ENCODE assay signal across 16 cellular contexts in the genomic region with DNA sequence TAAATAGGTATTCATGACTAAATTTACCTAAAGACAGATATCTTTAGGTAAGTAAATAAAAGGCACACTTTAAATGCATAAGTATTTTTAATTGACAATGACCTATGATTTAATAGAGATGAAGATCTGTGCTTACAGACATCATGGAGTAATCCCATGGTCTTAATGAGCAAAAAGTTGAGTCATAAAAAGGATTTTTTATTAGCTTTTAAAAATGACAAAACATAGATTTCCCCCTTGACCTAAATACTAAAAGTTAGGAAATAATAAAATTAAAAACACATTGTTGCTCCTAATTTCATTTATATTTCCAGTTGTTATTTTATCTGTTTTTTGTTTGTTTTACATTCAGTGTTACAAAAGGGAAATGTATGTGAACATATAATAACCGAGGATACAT.
DNase-seq lines count a peak whose midpoint lies in the region; ATAC-seq and TF ChIP-seq lines count a peak whose summit lies in the region.
"Had no signal": no experiment of that assay in that cellular context is flagged by ENCODE, and none has a peak within 500 bp of the region (broad histone marks: within the 10 kb centered on the region; RNA-seq: fewer than 3 reads in every experiment).

No MANE protein-coding gene starts in this region.

- H3K27me3 Mint-ChIP-seq in activated T-cell treated with anti-CD3 and anti-CD28 coated beads, Interleukin-2, amount 50 U/mL, for 24 hours, result no peaks in the 10 kb centered on the region
- H3K27me3 Mint-ChIP-seq: CD4-positive, alpha-beta T cell; IgD-negative memory B cell had no signal

- POLR2A ChIA-PET in HEK293 (lab: Yijun Ruan, JAX), result no interaction called here

- CTCF ChIA-PET in HEK293 (lab: Yijun Ruan, JAX), result interaction anchor here (0.6 to 0.7 kb wide), 2 partner anchors 102 to 675 kb away, joined by 3 read pairs; no protein-coding TSS in a partner anchor

- DNase-seq in AG10803 (ENCODE audit: low read depth) (peak; percentile 16), fibroblast of mammary gland (ENCODE audit: low read depth) (peak; percentile 38)
- DNase-seq in activated CD4-positive, alpha-beta T cell treated with anti-CD3 and anti-CD28 coated beads for 1 hour, result no peak
- DNase-seq in activated T-cell treated with anti-CD3 and anti-CD28 coated beads, Interleukin-2, amount 50 U/mL, for 24 hours, result no peak
- DNase-seq: 8988T; C1 segment of cervical spinal cord; Calu3; CD4-positive, alpha-beta T cell; DMS79; EL; GOT3; H9 had no signal

- H3K36me3 Mint-ChIP-seq in activated T-cell treated with anti-CD3 and anti-CD28 coated beads, Interleukin-2, amount 50 U/mL, for 24 hours (ENCODE audit: low read depth), result no peaks in the 10 kb centered on the region
- H3K36me3 Mint-ChIP-seq: IgD-negative memory B cell had no signal

- no peak for TF ChIP-seq EP300 in neural cell (conservative IDR thresholded peaks at IDR 0.05; ENCODE audit: poor library complexity, severe bottlenecking)

- no peaks in the 10 kb centered on the region for H3K4me1 Mint-ChIP-seq in activated T-cell treated with anti-CD3 and anti-CD28 coated beads, Interleukin-2, amount 50 U/mL, for 24 hours (ENCODE audit: low read depth)
- H3K4me1 Mint-ChIP-seq: IgD-negative memory B cell had no signal

- H3K9me3 Mint-ChIP-seq in activated T-cell treated with anti-CD3 and anti-CD28 coated beads, Interleukin-2, amount 50 U/mL, for 24 hours, result peaks cover 4% of the 10 kb centered on the region
- H3K9me3 Mint-ChIP-seq: CD4-positive, alpha-beta T cell; H9 had no signal

- no peak for ATAC-seq in GM18907 (IDR thresholded peaks at IDR 0.05; ENCODE audit: unreplicated experiment)

- no peak overlapping the region for H3K4me3 Mint-ChIP-seq in activated T-cell treated with anti-CD3 and anti-CD28 coated beads, Interleukin-2, amount 50 U/mL, for 24 hours
- H3K4me3 Mint-ChIP-seq: CD4-positive, alpha-beta T cell; H9; IgD-negative memory B cell had no signal

- H3K4me2 ChIP-seq in neural cell (ENCODE audit: low read length), result no peak overlapping the region

- H3K36me3 ChIP-seq in HEK293 (ENCODE audit: control insufficient read depth in 2 of 2, insufficient read depth in 1 of 2, low read length in 2 of 2) (no peaks in the 10 kb centered on the region), neural cell (ENCODE audit: insufficient read depth, low read length) (no peaks in the 10 kb centered on the region)

- peaks cover 3% of the 10 kb centered on the region for H3K4me1 ChIP-seq in HEK293 (ENCODE audit: control insufficient read depth, insufficient read depth, low read length)

- H3K9me3 ChIP-seq in HEK293 (ENCODE audit: control insufficient read depth, insufficient read depth, low read depth, low read length) (no peaks in the 10 kb centered on the region), neural cell (ENCODE audit: low read length) (no peaks in the 10 kb centered on the region)

- peaks cover 10% of the 10 kb centered on the region for H3F3A ChIP-seq in neural cell (ENCODE audit: insufficient read depth, low read length, poor library complexity, severe bottlenecking)

- H3K9me2 ChIP-seq in neural cell (ENCODE audit: insufficient read depth, low read length), result no peaks in the 10 kb centered on the region

- H2AFZ ChIP-seq in neural cell (ENCODE audit: low read depth, low read length), result no peak overlapping the region

- no peaks in the 10 kb centered on the region for H3K27me3 ChIP-seq in neural cell (ENCODE audit: insufficient read depth, low read depth, low read length)

- H4K20me1 ChIP-seq in neural cell (ENCODE audit: insufficient read depth), result no peaks in the 10 kb centered on the region

- H3K27ac ChIP-seq in HEK293 (ENCODE audit: extremely low read depth, low read depth, low read length), result no peak overlapping the region
- peak overlapping the region; percentile 22 for H3K27ac ChIP-seq in neural cell (ENCODE audit: low read length)

- H3K27ac Mint-ChIP-seq in activated T-cell treated with anti-CD3 and anti-CD28 coated beads, Interleukin-2, amount 50 U/mL, for 24 hours, result no peak overlapping the region
- H3K27ac Mint-ChIP-seq: CD4-positive, alpha-beta T cell; H9; IgD-negative memory B cell had no signal

- H3K79me2 ChIP-seq in neural cell (replicated peaks; ENCODE audit: insufficient read depth, low read length), result peaks cover 20% of the 10 kb centered on the region

- TF ChIP-seq RAD21 in neural cell (conservative IDR thresholded peaks at IDR 0.05), result no peak

- H3K4me3 ChIP-seq in AG10803 (ENCODE audit: low read length), result no peak overlapping the region
- no peak overlapping the region for H3K4me3 ChIP-seq in HEK293 (ENCODE audit: low read depth, low read length)
- H3K4me3 ChIP-seq in fibroblast of mammary gland (ENCODE audit: control insufficient read depth, low read depth, low read length), result no peak overlapping the region
- H3K4me3 ChIP-seq in neural cell (ENCODE audit: low read length), result no peak overlapping the region

- H3K9ac ChIP-seq in neural cell (ENCODE audit: low read length), result no peak overlapping the region

- TF ChIP-seq CTCF in AG10803 (conservative IDR thresholded peaks at IDR 0.05; ENCODE audit: low read length) (no peak), HEK293 (tag by site-specific recombination; IDR thresholded peaks at IDR 0.05) (no peak), fibroblast of mammary gland (conservative IDR thresholded peaks at IDR 0.05; ENCODE audit: control insufficient read depth, insufficient read depth, low read depth, low read length) (no peak), neural cell (IDR thresholded peaks at IDR 0.05; ENCODE audit: poor library complexity, severe bottlenecking) (no peak)

TF ChIP-seq in HEK293, 187 proteins besides CTCF, POLR2A, EP300 and RAD21:
- TF ChIP-seq PRDM6 (tag by site-specific recombination; IDR thresholded peaks at IDR 0.05) (peak; percentile 8; the same call in 1 of the 2 replicates), ZNF585B (tag by site-specific recombination; IDR thresholded peaks at IDR 0.05) (no peak), YY2 (tag by site-specific recombination; IDR thresholded peaks at IDR 0.05) (no peak)

TF ChIP-seq in neural cell, 6 proteins besides CTCF, POLR2A, EP300 and RAD21:
- TF ChIP-seq MXI1 (conservative IDR thresholded peaks at IDR 0.05; ENCODE audit: poor library complexity, severe bottlenecking), result no peak

Comparison
In these comparisons a context has a peak if more than half of its experiments do, and no peak if none do; other contexts are left out.
1. DNase-seq: peak in AG10803 (single experiment) and fibroblast of mammary gland (single experiment); none in activated CD4-positive, alpha-beta T cell treated with anti-CD3 and anti-CD28 coated beads for 1 hour (single experiment) and activated T-cell treated with anti-CD3 and anti-CD28 coated beads, Interleukin-2, amount 50 U/mL, for 24 hours (single experiment).